In the genomic region with DNA sequence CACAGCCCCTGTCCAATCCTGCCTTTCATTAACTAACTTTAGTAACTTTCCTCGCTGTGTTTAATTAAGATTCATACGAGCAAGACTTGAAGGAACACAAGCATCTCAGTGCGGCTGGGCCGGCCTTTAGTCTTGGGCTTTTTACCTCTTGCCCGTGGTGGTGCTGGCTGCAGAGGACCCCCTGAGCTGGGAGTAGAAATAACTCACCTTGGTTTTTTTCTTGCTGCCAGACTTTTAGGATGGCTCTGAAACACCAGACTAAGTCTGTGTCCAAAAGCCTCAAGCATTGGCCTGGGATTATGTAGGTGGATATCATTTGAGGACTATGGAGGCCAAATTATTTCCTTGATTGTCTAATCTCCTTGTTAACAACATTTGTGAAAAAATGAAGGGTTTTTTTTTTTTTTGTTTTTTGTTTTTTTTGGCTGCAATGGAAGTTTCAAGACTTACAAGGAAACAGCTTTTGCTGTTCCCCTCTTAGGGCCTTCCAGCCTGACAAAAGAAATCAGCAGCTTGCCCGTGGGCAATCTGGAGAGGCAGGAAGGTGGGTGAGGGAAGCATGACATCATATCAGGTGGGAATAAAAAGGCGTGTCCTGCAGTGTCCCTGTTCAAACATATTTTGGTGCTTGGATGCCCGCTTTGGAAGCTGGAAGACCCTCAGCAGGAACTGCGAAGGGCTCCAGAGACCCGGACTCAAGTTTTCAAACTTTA, we compare ENCODE assay signal across 16 cellular contexts. TPM values are rescaled to one million over a fixed set of nuclear protein-coding genes. Genes with fewer than 3 reads are reported as not detected.
"Had no signal": no experiment of that assay in that cellular context is flagged by ENCODE, and none has a peak within 500 bp of the region (broad histone marks: within the 10 kb centered on the region; RNA-seq: fewer than 3 reads in every experiment).

No MANE protein-coding gene starts in this region.

- H3K4me3 Mint-ChIP-seq: activated CD4-positive, alpha-beta memory T cell treated with anti-CD3 and anti-CD28 coated beads, Interleukin-2, amount 10 ng/mL, durations not matched to agents 7 days and 5 days; activated naive CD8-positive, alpha-beta T cell treated with anti-CD3 and anti-CD28 coated beads, Interleukin-2, amount 50 U/mL, for 24 hours; stimulated activated naive B cell treated with anti-CD40 and anti-IgM and Interleukin-4, amounts not matched to agents 10 μg/mL and 1 μg/mL and 100 μg/mL, for 72 hours had no signal

- H3K4me1 Mint-ChIP-seq: activated CD4-positive, alpha-beta memory T cell treated with anti-CD3 and anti-CD28 coated beads, Interleukin-2, amount 10 ng/mL, durations not matched to agents 7 days and 5 days had no signal

- ATAC-seq: activated naive CD8-positive, alpha-beta T cell treated with anti-CD3 and anti-CD28 coated beads, Interleukin-2, amount 50 U/mL, for 24 hours; psoas muscle; stimulated activated naive B cell treated with anti-CD40 and anti-IgM and Interleukin-4, amounts not matched to agents 10 μg/mL and 1 μg/mL and 100 μg/mL, for 72 hours had no signal

- H3K27ac Mint-ChIP-seq: activated CD4-positive, alpha-beta memory T cell treated with anti-CD3 and anti-CD28 coated beads, Interleukin-2, amount 10 ng/mL, durations not matched to agents 7 days and 5 days; activated naive CD8-positive, alpha-beta T cell treated with anti-CD3 and anti-CD28 coated beads, Interleukin-2, amount 50 U/mL, for 24 hours; stimulated activated naive B cell treated with anti-CD40 and anti-IgM and Interleukin-4, amounts not matched to agents 10 μg/mL and 1 μg/mL and 100 μg/mL, for 72 hours had no signal

- H3K36me3 Mint-ChIP-seq: stimulated activated naive B cell treated with anti-CD40 and anti-IgM and Interleukin-4, amounts not matched to agents 10 μg/mL and 1 μg/mL and 100 μg/mL, for 72 hours had no signal

- H3K9me3 Mint-ChIP-seq: activated CD4-positive, alpha-beta memory T cell treated with anti-CD3 and anti-CD28 coated beads, Interleukin-2, amount 10 ng/mL, durations not matched to agents 7 days and 5 days had no signal

- H3K27me3 Mint-ChIP-seq: activated CD4-positive, alpha-beta memory T cell treated with anti-CD3 and anti-CD28 coated beads, Interleukin-2, amount 10 ng/mL, durations not matched to agents 7 days and 5 days had no signal

- DNase-seq: activated CD4-positive, alpha-beta memory T cell treated with anti-CD3 and anti-CD28 coated beads, Interleukin-2, amount 10 ng/mL, durations not matched to agents 7 days and 5 days; activated naive CD8-positive, alpha-beta T cell treated with anti-CD3 and anti-CD28 coated beads, Interleukin-2, amount 50 U/mL, for 24 hours; activated T-cell treated with anti-CD3 and anti-CD28 coated beads, Interleukin-2, amount 50 U/mL, for 48 hours; caudate nucleus; effector memory CD4-positive, alpha-beta T cell; erythroblast; mesenchymal stem cell; nucleus accumbens; psoas muscle; stimulated activated CD4-positive, alpha-beta T cell treated with anti-CD3 and anti-CD28 coated beads, Interleukin-2, amount 100 ng/mL, for 24 hours; stimulated activated naive B cell treated with anti-CD40 and anti-IgM and Interleukin-4, amounts not matched to agents 10 μg/mL and 1 μg/mL and 100 μg/mL, for 72 hours; substantia nigra; T-helper 1 cell; transverse colon had no signal

RNA-seq across cellular contexts. Expression of a gene that starts 44.0 kb away (rescaled TPM):
- total RNA-seq: astrocyte, left ventricle myocardium inferior had no signal
